Comparison of ENCODE assay signal across 1 cellular context in genomic region chr13:95367309-95367843, GRCh38.
TF ChIP-seq lines count a peak whose summit lies in the region.

No MANE protein-coding gene starts in this region.

TF ChIP-seq in H1, 55 proteins besides CTCF, POLR2A, EP300 and RAD21 (continued from another document):
- no peak for TF ChIP-seq CHD7 (IDR thresholded peaks at IDR 0.05; ENCODE audit: insufficient replicate concordance, low read length)
- no peak for TF ChIP-seq E2F6 (IDR thresholded peaks at IDR 0.05)
- TF ChIP-seq, protein P1, sequence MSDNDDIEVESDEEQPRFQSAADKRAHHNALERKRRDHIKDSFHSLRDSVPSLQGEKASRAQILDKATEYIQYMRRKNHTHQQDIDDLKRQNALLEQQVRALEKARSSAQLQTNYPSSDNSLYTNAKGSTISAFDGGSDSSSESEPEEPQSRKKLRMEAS (IDR thresholded peaks at IDR 0.05) = no peak
- no peak for TF ChIP-seq BRCA1 (IDR thresholded peaks at IDR 0.05; ENCODE audit: low read depth, low read length)
- no peak for TF ChIP-seq SUZ12 (IDR thresholded peaks at IDR 0.05; ENCODE audit: low read length)
- TF ChIP-seq TAF1 (IDR thresholded peaks at IDR 0.05; ENCODE audit: low read depth, low read length) = no peak
- TF ChIP-seq RFX5 (IDR thresholded peaks at IDR 0.05; ENCODE audit: borderline replicate concordance, low read depth, low read length) = no peak
- no peak for TF ChIP-seq CTBP2 (IDR thresholded peaks at IDR 0.05; ENCODE audit: borderline replicate concordance, insufficient read depth, insufficient read length, low read length)
- no peak for TF ChIP-seq CHD2 (IDR thresholded peaks at IDR 0.05; ENCODE audit: low read length)
- TF ChIP-seq CREB1 (IDR thresholded peaks at IDR 0.05) = no peak
- no peak for TF ChIP-seq CHD1 (IDR thresholded peaks at IDR 0.05; ENCODE audit: low read depth, low read length)
